8 cellular contexts compared by ENCODE assay signal in the genomic region with DNA sequence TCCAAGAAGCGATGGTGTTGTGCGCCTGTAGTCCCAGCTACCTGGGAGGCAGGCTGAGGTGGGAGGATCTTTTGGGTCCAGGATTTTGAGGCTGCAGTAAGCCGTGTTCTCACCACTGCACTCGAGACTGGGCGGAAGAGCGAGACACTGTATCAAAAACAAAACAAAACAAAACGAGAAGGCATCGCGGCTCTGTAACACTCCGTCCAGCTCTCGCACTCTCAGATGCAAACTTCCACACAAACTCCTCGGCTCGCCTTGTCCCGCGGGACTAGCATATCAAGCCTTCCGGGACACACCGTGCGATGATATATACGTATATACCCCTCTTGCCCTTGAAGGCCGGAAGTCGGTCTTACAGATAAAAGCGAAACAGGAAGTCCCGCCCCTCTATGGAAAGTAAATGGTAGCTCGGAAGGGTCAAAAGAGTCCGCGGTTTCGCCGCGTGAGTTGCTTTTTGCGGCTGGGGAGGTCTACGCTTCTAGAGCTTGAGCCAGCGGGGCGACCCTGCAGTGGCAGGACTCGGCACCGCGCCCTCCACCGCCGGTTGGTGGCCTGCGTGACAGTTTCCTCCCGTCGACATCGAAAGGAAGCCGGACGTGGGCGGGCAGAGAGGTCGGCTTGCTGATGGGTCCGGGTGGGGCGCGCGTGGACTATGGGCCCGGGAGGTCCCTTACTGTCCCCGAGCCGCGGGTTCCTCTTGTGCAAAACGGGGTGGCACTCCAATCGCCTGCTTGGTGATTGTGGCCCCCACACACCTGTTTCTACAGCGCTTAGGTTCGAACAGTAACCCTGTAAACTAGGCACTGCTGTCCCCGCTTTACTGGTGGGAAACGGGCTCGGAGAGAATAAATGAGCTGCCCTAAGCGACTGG. TPM values are rescaled to one million over a fixed set of nuclear protein-coding genes. Genes with fewer than 3 reads are reported as not detected.
DNase-seq lines count a peak whose midpoint lies in the region; ATAC-seq, FAIRE-seq and TF ChIP-seq lines count a peak whose summit lies in the region.

A gene with protein sequence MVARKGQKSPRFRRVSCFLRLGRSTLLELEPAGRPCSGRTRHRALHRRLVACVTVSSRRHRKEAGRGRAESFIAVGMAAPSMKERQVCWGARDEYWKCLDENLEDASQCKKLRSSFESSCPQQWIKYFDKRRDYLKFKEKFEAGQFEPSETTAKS (plus strand): TSS at position 393 of the 874 bp plus-strand sequence. CDS start 11 bp downstream, at position 404.

- H3K9me3 ChIP-seq in body of pancreas, result no peaks in the 10 kb centered on the region
- H3K9me3 ChIP-seq in sigmoid colon, result no peaks in the 10 kb centered on the region

- DNase-seq in DMS153 (lab: John Stamatoyannopoulos, UW) (peak; percentile 82), DMS153 treated with DMSO at 0.1 percent for 48 hours (lab: John Stamatoyannopoulos, UW; ENCODE audit: unreplicated experiment) (no peak), NCI-H2107 treated with DMSO at 0.1 percent for 48 hours (lab: John Stamatoyannopoulos, UW; ENCODE audit: unreplicated experiment) (peak; percentile 95), body of pancreas (peak; percentile 87 to 94 (median 88)), iPS DF 4.7 (ENCODE audit: extremely low read depth, low spot score) (peak; percentile 82), sigmoid colon (peak; percentile 94)

- peak in 1 of 4 donors; percentile 24 for TF ChIP-seq EP300 in sigmoid colon (IDR thresholded peaks at IDR 0.05)

- peak; percentile 66 to 92 (median 92) for TF ChIP-seq POLR2A in body of pancreas (IDR thresholded peaks at IDR 0.05)
- peak; percentile 75 to 86 for TF ChIP-seq POLR2A in sigmoid colon (IDR thresholded peaks at IDR 0.05)

- H3K4me3 ChIP-seq in body of pancreas (peak within 1 kb of the TSS; percentile 18 to 83), sigmoid colon (peak within 1 kb of the TSS; percentile 75 to 89 (median 82))

- intact Hi-C loops in body of pancreas (cut with DNase I) (no loop called here), sigmoid colon (cut with DNase I) (no loop called here)

- peak; percentile 94 for ATAC-seq in HG03064 (IDR thresholded peaks at IDR 0.05; ENCODE audit: low read depth, unreplicated experiment)
- ATAC-seq in body of pancreas, result peak; percentile 95

- H3K4me1 ChIP-seq in body of pancreas, result peaks cover 30% of the 10 kb centered on the region
- peaks cover 0 to 25% (median 23%) of the 10 kb centered on the region in 4 donors for H3K4me1 ChIP-seq in sigmoid colon

- FAIRE-seq in TTC549 (lab: Jason Lieb, UNC), result peak; percentile 95

- 0 to 1% methylated on average over 35 to 59 of the region's 62 CpGs for WGBS in body of pancreas, 2 donors
- 0% methylated on average over 62 of the region's 62 CpGs for WGBS in sigmoid colon, 2 donors

- H3K36me3 ChIP-seq in body of pancreas (replicated peaks in 1 of 2; ENCODE audit: insufficient read depth in 1 of 2, low read depth in 2 of 2) (no peaks in the 10 kb centered on the region), sigmoid colon (peaks cover 0 to 28% (median 11%) of the 10 kb centered on the region in 4 donors)

- TF ChIP-seq CTCF in body of pancreas (IDR thresholded peaks at IDR 0.05) (peak in 1 of 7 experiments; percentile 3), sigmoid colon (IDR thresholded peaks at IDR 0.05) (no peak)

- peak within 1 kb of the TSS; percentile 94 to 96 (median 96) for H3K27ac ChIP-seq in body of pancreas
- H3K27ac ChIP-seq in sigmoid colon, result peak within 1 kb of the TSS; percentile 91 to 94 (median 92)

- H3K27me3 ChIP-seq in body of pancreas (no peaks in the 10 kb centered on the region), sigmoid colon (no peaks in the 10 kb centered on the region)

RNA-seq across cellular contexts. Expression of the gene that starts here (rescaled TPM):
- total RNA-seq in body of pancreas (1 to 10 TPM; 4.0 to 5.7 TPM), sigmoid colon (10 to 100 TPM; 19.3 to 33.1 (median 24.5) TPM)
- 100 to 1,000 TPM in 2 of 3 donors, 10 to 100 TPM in 1; 73.2 to 134 (median 113) TPM for polyA plus RNA-seq in sigmoid colon
